ENCODE assay signal across 16 cellular contexts in the genomic region with DNA sequence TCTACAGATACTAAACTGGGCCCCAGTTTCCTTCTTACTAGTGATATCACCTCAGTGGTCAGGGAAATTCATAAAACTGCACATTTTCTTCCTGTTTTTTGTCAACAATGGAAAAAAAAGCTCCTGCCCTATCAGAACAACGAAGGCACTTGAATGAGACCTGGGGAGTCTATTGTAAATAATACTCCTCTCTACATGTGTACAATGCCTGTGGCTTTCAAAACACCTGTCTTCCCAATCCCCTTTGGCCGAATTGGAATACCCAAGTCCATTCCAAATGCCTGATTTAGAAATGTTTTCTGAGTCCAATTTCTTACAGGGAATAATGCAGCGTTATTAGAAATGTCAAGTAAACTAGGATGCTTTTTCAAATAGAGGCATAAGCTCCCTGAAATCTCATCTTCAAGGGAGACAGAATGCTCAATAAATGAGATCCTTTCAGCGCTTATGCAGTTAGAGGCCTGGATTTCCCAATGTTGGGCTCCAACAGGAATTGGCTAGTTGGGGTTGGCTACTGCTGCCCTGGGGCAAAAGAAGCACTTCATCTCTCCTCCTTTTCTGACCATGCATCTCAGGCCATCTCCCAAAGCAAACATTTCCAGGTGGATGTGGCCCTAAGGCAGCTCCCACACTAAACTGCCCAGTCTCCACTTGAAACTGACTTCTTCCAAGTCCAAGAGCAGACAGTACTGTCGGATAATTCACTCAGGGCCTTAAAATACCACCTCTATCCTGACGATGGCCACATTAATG.
A peak's percentile ranks its signal among the peaks of the same experiment; 100 is the strongest.
DNase-seq lines count a peak whose midpoint lies in the region; ATAC-seq, FAIRE-seq and TF ChIP-seq lines count a peak whose summit lies in the region.
"Had no signal": no experiment of that assay in that cellular context is flagged by ENCODE, and none has a peak within 500 bp of the region (broad histone marks: within the 10 kb centered on the region; RNA-seq: fewer than 3 reads in every experiment).

No MANE protein-coding gene starts in this region.

- no peaks in the 10 kb centered on the region for H3K9me3 Mint-ChIP-seq in CD8-positive, alpha-beta memory T cell

- ATAC-seq in body of pancreas, result no peak

- peaks cover 8 to 70% (median 13%) of the 10 kb centered on the region in 3 donors for H3K36me3 Mint-ChIP-seq in CD8-positive, alpha-beta memory T cell

- H2AFZ ChIP-seq in OCI-LY1 (ENCODE audit: low read length), result no peak overlapping the region
- H2AFZ ChIP-seq: PC-9 had no signal

- DNase-seq in CD8-positive, alpha-beta memory T cell, result no peak
- DNase-seq in effector memory CD4-positive, alpha-beta T cell, result no peak
- DNase-seq in GM12891 (ENCODE audit: insufficient read length, low spot score), result no peak
- no peak for DNase-seq in SW 1271 (lab: John Stamatoyannopoulos, UW)
- no peak for DNase-seq in hepatic stellate cell (ENCODE audit: low spot score)
- no peak for DNase-seq in body of pancreas
- DNase-seq: Caco-2; effector CD4-positive, alpha-beta T cell; foreskin fibroblast; NCI-H187 treated with DMSO at 0.1 percent for 48 hours; PC-9; stimulated activated CD4-positive, alpha-beta T cell treated with anti-CD3 and anti-CD28 coated beads, Interleukin-4, amount 100 ng/mL, for 4 hours had no signal

- H3K9ac ChIP-seq in BLaER1 (no peak overlapping the region), OCI-LY1 (ENCODE audit: low read length) (no peak overlapping the region; the same call in 1 of the 2 replicates)

- H3K27ac ChIP-seq in BLaER1 (no peak overlapping the region), OCI-LY1 (ENCODE audit: low read depth, low read length, poor library complexity, severe bottlenecking) (peak overlapping the region; percentile 93), body of pancreas (no peak overlapping the region)
- H3K27ac ChIP-seq in CD8-positive, alpha-beta memory T cell (ENCODE audit: low read depth, low read length), result peak overlapping the region; percentile 83
- peak overlapping the region; percentile 93 for H3K27ac ChIP-seq in effector memory CD4-positive, alpha-beta T cell (ENCODE audit: insufficient read depth, low read length, poor library complexity, severe bottlenecking)
- H3K27ac ChIP-seq: PC-9 had no signal

- H3K4me3 Mint-ChIP-seq in CD8-positive, alpha-beta memory T cell, result peak overlapping the region in 6 of 7 donors; percentile 72 to 86 (median 84)

- H3K27ac Mint-ChIP-seq in CD8-positive, alpha-beta memory T cell, result peak overlapping the region; percentile 99 to 100 (median 100)

- H3K79me2 ChIP-seq in OCI-LY1 (ENCODE audit: insufficient read depth, low read length), result no peaks in the 10 kb centered on the region

- H3K9me3 ChIP-seq in BLaER1, result no peaks in the 10 kb centered on the region
- no peaks in the 10 kb centered on the region for H3K9me3 ChIP-seq in CD8-positive, alpha-beta memory T cell (ENCODE audit: low read length)
- H3K9me3 ChIP-seq in OCI-LY1 (ENCODE audit: low read length), result no peaks in the 10 kb centered on the region
- H3K9me3 ChIP-seq in effector memory CD4-positive, alpha-beta T cell (ENCODE audit: control insufficient read depth, low read length), result no peaks in the 10 kb centered on the region
- H3K9me3 ChIP-seq in body of pancreas, result no peaks in the 10 kb centered on the region
- H3K9me3 ChIP-seq: Caco-2 had no signal

- CTCF ChIA-PET in CD8-positive, alpha-beta memory T cell (lab: Charles Lee), result interaction anchor here (0.6 to 2.3 kb wide), 5 partner anchors 12 to 143 kb away, joined by 3 to 9 read pairs (median 4); partner anchors contain the start of gene NFATC2

- H3K27me3 Mint-ChIP-seq in CD8-positive, alpha-beta memory T cell, result no peaks in the 10 kb centered on the region

- H3K27me3 ChIP-seq in BLaER1 (no peaks in the 10 kb centered on the region), OCI-LY1 (ENCODE audit: insufficient read depth, low read length) (no peaks in the 10 kb centered on the region), body of pancreas (no peaks in the 10 kb centered on the region)
- no peaks in the 10 kb centered on the region for H3K27me3 ChIP-seq in CD8-positive, alpha-beta memory T cell (ENCODE audit: insufficient read depth, low read length, poor library complexity, severe bottlenecking)
- H3K27me3 ChIP-seq in effector memory CD4-positive, alpha-beta T cell (replicated peaks; ENCODE audit: control insufficient read depth, insufficient read depth, low read length, poor library complexity, severe bottlenecking), result no peaks in the 10 kb centered on the region

- peak overlapping the region; percentile 88 for H3K4me2 ChIP-seq in BLaER1
- H3K4me2 ChIP-seq in OCI-LY1 (ENCODE audit: low read length), result no peak overlapping the region
- H3K4me2 ChIP-seq: PC-9 had no signal

- H3K4me1 Mint-ChIP-seq in CD8-positive, alpha-beta memory T cell, result peaks cover 66 to 93% (median 81%) of the 10 kb centered on the region in 3 donors

- no peak overlapping the region for H3K4me3 ChIP-seq in BLaER1
- no peak overlapping the region for H3K4me3 ChIP-seq in CD8-positive, alpha-beta memory T cell (ENCODE audit: low read length)
- H3K4me3 ChIP-seq in OCI-LY1 (ENCODE audit: low read depth, low read length, poor library complexity, severe bottlenecking), result no peak overlapping the region
- H3K4me3 ChIP-seq in effector memory CD4-positive, alpha-beta T cell (ENCODE audit: insufficient read depth, low read depth, low read length, poor library complexity, severe bottlenecking), result no peak overlapping the region
- no peak overlapping the region for H3K4me3 ChIP-seq in body of pancreas
- H3K4me3 ChIP-seq: PC-9 had no signal

- H3K36me3 ChIP-seq in BLaER1 (peaks cover 17% of the 10 kb centered on the region), OCI-LY1 (ENCODE audit: insufficient read depth, low read length) (peaks cover 49% of the 10 kb centered on the region), body of pancreas (replicated peaks in 1 of 2; ENCODE audit: insufficient read depth in 1 of 2, low read depth in 2 of 2) (no peaks in the 10 kb centered on the region)
- peaks cover 12% of the 10 kb centered on the region for H3K36me3 ChIP-seq in CD8-positive, alpha-beta memory T cell (ENCODE audit: insufficient read depth, low read length)
- peaks cover 14% of the 10 kb centered on the region for H3K36me3 ChIP-seq in effector memory CD4-positive, alpha-beta T cell (ENCODE audit: control insufficient read depth, insufficient read depth, low read length)

- no peaks in the 10 kb centered on the region for H3F3A ChIP-seq in OCI-LY1 (ENCODE audit: insufficient read depth, low read length)

- TF ChIP-seq CTCF in OCI-LY1 (IDR thresholded peaks at IDR 0.05; ENCODE audit: low read length) (no peak), body of pancreas (IDR thresholded peaks at IDR 0.05) (no peak)

- H3K9me2 ChIP-seq in OCI-LY1 (ENCODE audit: low read depth, low read length), result no peaks in the 10 kb centered on the region

- H3K4me1 ChIP-seq in BLaER1 (peaks cover 82% of the 10 kb centered on the region), OCI-LY1 (ENCODE audit: insufficient read depth, low read length, severe bottlenecking) (peaks cover 82% of the 10 kb centered on the region), body of pancreas (peaks cover 6% of the 10 kb centered on the region)
- H3K4me1 ChIP-seq in CD8-positive, alpha-beta memory T cell (ENCODE audit: insufficient read depth, low read length), result peaks cover 58% of the 10 kb centered on the region
- peaks cover 64% of the 10 kb centered on the region for H3K4me1 ChIP-seq in effector memory CD4-positive, alpha-beta T cell (ENCODE audit: control insufficient read depth, insufficient read depth, low read length, poor library complexity, severe bottlenecking)

- no peak for FAIRE-seq in GM12891 (lab: Jason Lieb, UNC)
- FAIRE-seq: astrocyte, islet of Langerhans had no signal

- 82 to 86% methylated on average over 6 of the region's 6 CpGs for WGBS in body of pancreas, 2 donors

- H4K20me1 ChIP-seq in BLaER1 (no peaks in the 10 kb centered on the region), OCI-LY1 (ENCODE audit: insufficient read depth, low read length) (no peaks in the 10 kb centered on the region)

- POLR2A ChIA-PET in CD8-positive, alpha-beta memory T cell (lab: Charles Lee), result no interaction called here

- intact Hi-C loops in body of pancreas (cut with DNase I), result no loop called here

- no peak for TF ChIP-seq POLR2A in GM12891 (IDR thresholded peaks at IDR 0.05; ENCODE audit: low read depth, low read length)
- TF ChIP-seq POLR2A in body of pancreas (IDR thresholded peaks at IDR 0.05), result no peak

TF ChIP-seq in GM12891, 5 proteins besides CTCF, POLR2A, EP300 and RAD21:
- TF ChIP-seq POLR2AphosphoS5 (IDR thresholded peaks at IDR 0.05; ENCODE audit: low read depth, low read length), result no peak
- TF ChIP-seq PAX5 (IDR thresholded peaks at IDR 0.05; ENCODE audit: insufficient read depth, low read length, severe bottlenecking), result no peak
- no peak for TF ChIP-seq TAF1 (IDR thresholded peaks at IDR 0.05; ENCODE audit: low read depth, low read length)
- TF ChIP-seq POU2F2 (IDR thresholded peaks at IDR 0.05; ENCODE audit: low read depth, low read length), result no peak
- TF ChIP-seq SPI1 (IDR thresholded peaks at IDR 0.05; ENCODE audit: low read depth, low read length), result no peak
TF ChIP-seq in GM12891: peak in this region for 0.

Comparison
In these comparisons a context has a peak if more than half of its experiments do, and no peak if none do; other contexts are left out.
1. H3K27ac ChIP-seq: peak in CD8-positive, alpha-beta memory T cell (single experiment), OCI-LY1 (single experiment) and effector memory CD4-positive, alpha-beta T cell (single experiment); none in BLaER1 (single experiment) and body of pancreas (0 of 4).